In the genomic region with DNA sequence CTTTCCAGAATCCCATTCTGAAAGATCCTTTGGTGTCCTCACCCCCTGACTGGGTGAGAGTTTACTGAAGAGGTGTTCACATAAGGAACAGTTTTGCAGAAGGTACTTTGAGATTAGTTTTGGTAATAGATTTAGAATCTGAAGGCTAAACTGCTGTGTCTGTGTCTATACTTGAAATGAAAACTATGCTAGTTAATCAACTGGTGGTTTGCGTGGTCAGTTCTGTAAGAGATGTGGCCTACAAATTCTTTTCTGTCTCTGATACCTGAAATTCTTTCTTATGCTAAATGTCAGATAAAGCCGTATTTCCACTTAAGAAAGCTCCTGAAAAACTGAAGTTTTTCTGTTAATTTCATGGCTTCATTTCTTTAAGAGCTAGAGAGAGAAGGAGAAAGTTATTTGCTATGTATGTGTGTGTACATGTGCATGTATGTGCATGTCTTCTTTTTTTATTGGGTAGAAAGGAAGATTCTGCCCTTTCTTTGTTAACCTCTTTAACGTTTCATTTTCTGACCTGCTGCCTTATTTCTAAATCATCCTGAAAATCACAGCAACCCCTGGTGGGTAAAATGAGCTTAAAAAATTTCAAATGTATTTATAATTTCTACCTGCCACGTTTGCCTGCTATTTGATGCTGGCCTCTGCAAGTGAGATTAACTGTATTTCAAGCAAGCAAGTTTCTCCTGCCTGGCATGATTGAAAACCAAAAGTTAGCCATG, we compare ENCODE assay signal across 24 cellular contexts.
DNase-seq lines count a peak whose midpoint lies in the region; ATAC-seq, FAIRE-seq and TF ChIP-seq lines count a peak whose summit lies in the region.
"Had no signal": no experiment of that assay in that cellular context is flagged by ENCODE, and none has a peak within 500 bp of the region (broad histone marks: within the 10 kb centered on the region; RNA-seq: fewer than 3 reads in every experiment).

No MANE protein-coding gene starts in this region.

- POLR2A ChIA-PET in A549 (lab: Yijun Ruan, JAX), result no interaction called here

- CTCF ChIA-PET in A549 (lab: Yijun Ruan, JAX), result interaction anchor here (1.3 kb wide), 1 partner anchor 10 kb away, joined by 5 read pairs; no protein-coding TSS in a partner anchor

- no peak for TF ChIP-seq CTCF in A549 (IDR thresholded peaks at IDR 0.05)
- no peak for TF ChIP-seq CTCF in VCaP (conservative IDR thresholded peaks at IDR 0.05)
- TF ChIP-seq CTCF in lower leg skin (IDR thresholded peaks at IDR 0.05), result no peak
- no peak for TF ChIP-seq CTCF in ovary (IDR thresholded peaks at IDR 0.05)

- DNase-seq in A549 (ENCODE audit: low read depth in 1 of 2, low spot score in 1 of 2) (no peak), ELR (ENCODE audit: low read depth) (peak; percentile 1), fibroblast of peridontal ligament (ENCODE audit: extremely low read depth) (peak; percentile 8), lower leg skin (ENCODE audit: low spot score in 2 of 2) (no peak), DMS 273 (lab: John Stamatoyannopoulos, UW; ENCODE audit: unreplicated experiment) (no peak), ovary (no peak), NCI-H345 treated with DMSO at 0.1 percent for 48 hours (lab: John Stamatoyannopoulos, UW; ENCODE audit: unreplicated experiment) (no peak)
- DNase-seq: activated CD4-positive, alpha-beta T cell treated with anti-CD3 and anti-CD28 coated beads, Interleukin-2, amount 10 ng/mL, durations not matched to agents 24 days and 14 days; activated CD8-positive, alpha-beta memory T cell treated with anti-CD3 and anti-CD28 coated beads, Interleukin-2, amount 50 U/mL, for 4 hours; DMS153; effector memory CD4-positive, alpha-beta T cell; esophagus squamous epithelium; H9; lower lobe of right lung; NCI-H187; NCI-H2227 treated with DMSO at 0.1 percent for 48 hours; NCI-H774; occipital lobe; retina; SHP77; thyroid gland had no signal

- no peak overlapping the region for H3K4me2 ChIP-seq in A549

- H3K27ac ChIP-seq in A549, result no peak overlapping the region
- H3K27ac ChIP-seq in VCaP, result peak overlapping the region; percentile 57
- H3K27ac ChIP-seq in ovary, result no peak overlapping the region
- H3K27ac ChIP-seq: esophagus squamous epithelium, gastroesophageal sphincter, lower lobe of right lung, thyroid gland had no signal

- no peak for ATAC-seq in A549
- ATAC-seq: gastroesophageal sphincter, lower lobe of right lung had no signal

- H3K9me3 ChIP-seq in A549 (no peaks in the 10 kb centered on the region), ovary (no peaks in the 10 kb centered on the region)
- H3K9me3 ChIP-seq: esophagus squamous epithelium, gastroesophageal sphincter, lower lobe of right lung, thyroid gland had no signal

- H3K4me3 ChIP-seq in A549 (no peak overlapping the region), lower leg skin (ENCODE audit: low read depth, poor library complexity, severe bottlenecking) (no peak overlapping the region), ovary (no peak overlapping the region)
- H3K4me3 ChIP-seq: esophagus squamous epithelium, gastroesophageal sphincter, lower lobe of right lung, thyroid gland had no signal

- H3K36me3 ChIP-seq in ovary, result no peaks in the 10 kb centered on the region
- H3K36me3 ChIP-seq: lower lobe of right lung, thyroid gland had no signal

- peak in 1 of 2 experiments; percentile 10; a peak in 1 of 5 replicates for TF ChIP-seq RAD21 in A549 (conservative IDR thresholded peaks at IDR 0.05 in 1 of 2, IDR thresholded peaks at IDR 0.05 in 1 of 2)

- TF ChIP-seq EP300 in A549 (IDR thresholded peaks at IDR 0.05), result no peak
- TF ChIP-seq EP300 in ovary (IDR thresholded peaks at IDR 0.05), result no peak

- H3K27me3 ChIP-seq in ovary, result no peaks in the 10 kb centered on the region
- H3K27me3 ChIP-seq: esophagus squamous epithelium, gastroesophageal sphincter, thyroid gland had no signal

- H3K4me1 ChIP-seq in A549 (no peaks in the 10 kb centered on the region), ovary (ENCODE audit: insufficient read depth) (no peaks in the 10 kb centered on the region)
- H3K4me1 ChIP-seq: esophagus squamous epithelium, gastroesophageal sphincter, thyroid gland had no signal

- no peak for FAIRE-seq in A549 (lab: Jason Lieb, UNC)
- FAIRE-seq: keratinocyte had no signal

- TF ChIP-seq POLR2A in A549 (IDR thresholded peaks at IDR 0.05; ENCODE audit: low read length) (no peak), lower leg skin (IDR thresholded peaks at IDR 0.05) (no peak), ovary (IDR thresholded peaks at IDR 0.05) (no peak)

- WGBS in A549 (ENCODE audit: missing lambda C conversion rate), result 52% methylated on average over 4 of the region's 4 CpGs
- WGBS in lower leg skin, 2 donors, result 73 to 78% methylated on average over 4 of the region's 4 CpGs
- WGBS in ovary, 3 donors, result 71 to 87% (median 73%) methylated on average over 4 of the region's 4 CpGs

- intact Hi-C loops in lower leg skin (cut with DNase I; ENCODE audit: low total_unique reads), result no loop called here
- intact Hi-C loops in ovary (cut with DNase I), result no loop called here

TF ChIP-seq in A549, 52 proteins besides CTCF, POLR2A, EP300 and RAD21:
- TF ChIP-seq ZNF302 (CRISPR knock-in tag; IDR thresholded peaks at IDR 0.05) (no peak), SMC3 (IDR thresholded peaks at IDR 0.05) (peak; percentile 21; the same call in 1 of the 3 replicates)

Comparison
In these comparisons a context has a peak if more than half of its experiments do, and no peak if none do; other contexts are left out.
1. DNase-seq: peak in ELR (single experiment) and fibroblast of peridontal ligament (single experiment); none in A549 (0 of 2), lower leg skin (0 of 2), DMS 273 (single experiment), ovary (0 of 5) and NCI-H345 treated with DMSO at 0.1 percent for 48 hours (single experiment).